In genomic region chr5:36417221-36417620, GRCh38 we compare ENCODE assay signal across 21 cellular contexts.
DNase-seq lines count a peak whose midpoint lies in the region; ATAC-seq, FAIRE-seq and TF ChIP-seq lines count a peak whose summit lies in the region.
"Had no signal": no experiment of that assay in that cellular context is flagged by ENCODE, and none has a peak within 500 bp of the region (broad histone marks: within the 10 kb centered on the region; RNA-seq: fewer than 3 reads in every experiment).

No MANE protein-coding gene starts in this region.

- SMC1A ChIA-PET in GM12878 (lab: Charles Lee; ENCODE audit: uncharacterized antibody, unreplicated experiment), result interaction anchor here (0.6 to 5.1 kb wide), 8 partner anchors 18 to 319 kb away, joined by 3 to 34 read pairs (median 5); no protein-coding TSS in a partner anchor

- POLR2A ChIA-PET in GM12878 (lab: Charles Lee), result no interaction called here

- no peak for FAIRE-seq in GM12878 (lab: Jason Lieb, UNC)
- FAIRE-seq in small intestine (lab: Jason Lieb, UNC), result no peak

- RAD21 ChIA-PET in GM12878 (lab: Charles Lee; ENCODE audit: unreplicated experiment), result interaction anchor here (1.0 to 1.6 kb wide), 2 partner anchors 88 to 273 kb away, joined by 4 read pairs; no protein-coding TSS in a partner anchor

- H3K4me1 ChIP-seq in GM12878 (ENCODE audit: control insufficient read depth, insufficient read depth, low read length), result no peaks in the 10 kb centered on the region
- H3K4me1 ChIP-seq in small intestine (ENCODE audit: control insufficient read depth in 2 of 2, insufficient read depth in 1 of 2, low read depth in 1 of 2, low read length in 1 of 2), result no peaks in the 10 kb centered on the region
- H3K4me1 ChIP-seq: body of pancreas had no signal

- in situ Hi-C loops in GM12878 (cut with MboI), result loop anchor here (5.0 kb wide), 1 partner anchor 275 kb away; no protein-coding TSS in a partner anchor

- WGBS in GM12878 (ENCODE audit: insufficient coverage, insufficient replicate concordance, low lambda C conversion rate, missing lambda C conversion rate), result 35% methylated on average over 3 of the region's 3 CpGs
- WGBS in small intestine, 3 donors, result 73 to 79% (median 78%) methylated on average over 3 of the region's 3 CpGs

- no TSS peak for BruUV-seq in GM12878 (replicated peaks; lab: Mats Ljungman, UMichigan)

- no peak for TF ChIP-seq EP300 in GM12878 (IDR thresholded peaks at IDR 0.05; ENCODE audit: borderline replicate concordance in 1 of 2, control insufficient read depth in 1 of 2, low read depth in 2 of 2, low read length in 2 of 2)

- no peak overlapping the region for H2AFZ ChIP-seq in GM12878 (ENCODE audit: control insufficient read depth, low read depth, low read length)

- H3K79me2 ChIP-seq in GM12878 (ENCODE audit: control insufficient read depth, insufficient read depth, low read length), result no peaks in the 10 kb centered on the region

- no peak for TF ChIP-seq POLR2A in GM12878 (IDR thresholded peaks at IDR 0.05; ENCODE audit: low read depth, low read length)

- no peak overlapping the region for H3K4me3 ChIP-seq in GM12878
- no peak overlapping the region for H3K4me3 ChIP-seq in small intestine (ENCODE audit: low read depth in 1 of 2, low read length in 2 of 2)
- H3K4me3 ChIP-seq: body of pancreas, gastroesophageal sphincter, thoracic aorta had no signal

- no peak overlapping the region for H3K4me2 ChIP-seq in GM12878 (ENCODE audit: control insufficient read depth, insufficient read depth)

- TF ChIP-seq CTCF in GM12878 (IDR thresholded peaks at IDR 0.05 in 2 of 3, conservative IDR thresholded peaks at IDR 0.05 in 1 of 3; ENCODE audit: control insufficient read depth in 2 of 3, extremely low read depth in 1 of 3, insufficient read depth in 1 of 3, low read depth in 3 of 3, low read length in 3 of 3), result no peak

- ATAC-seq in GM12878 (peak; percentile 58), left ventricle myocardium superior (peak; percentile 76), GM19397 (IDR thresholded peaks at IDR 0.05; ENCODE audit: unreplicated experiment) (no peak)
- ATAC-seq: body of pancreas; gastroesophageal sphincter; stimulated activated effector memory CD8-positive, alpha-beta T cell treated with anti-CD3 and anti-CD28 coated beads, Interleukin-12 subunit alpha, Interleukin-12 subunit beta, amount 100 ng/mL, for 72 hours had no signal

- intact Hi-C loops in GM12878 (cut with micrococcal nuclease; ENCODE audit: unreplicated experiment) (no loop called here), left ventricle myocardium superior (cut with micrococcal nuclease) (loop anchor here (2.0 to 10.0 kb wide), 3 partner anchors 88 to 276 kb away; partner anchors contain the start of gene SLC1A3)

- H3K9ac ChIP-seq in GM12878 (ENCODE audit: control insufficient read depth, insufficient read depth, low read length), result no peak overlapping the region

- DNase-seq in ELR (ENCODE audit: low read depth), result peak; percentile 25
- peak; percentile 44 for DNase-seq in M059J (ENCODE audit: low read depth)
- DNase-seq in GM12878 (ENCODE audit: low read depth, low spot score), result no peak
- DNase-seq in left ventricle myocardium superior, result no peak
- no peak for DNase-seq in NCI-H146 (lab: John Stamatoyannopoulos, UW)
- no peak for DNase-seq in small intestine
- no peak for DNase-seq in HuH-7.5 (ENCODE audit: low spot score)
- DNase-seq: activated naive CD8-positive, alpha-beta T cell treated with anti-CD3 and anti-CD28 coated beads for 36 hours; body of pancreas; CD4-positive, CD25-positive, alpha-beta regulatory T cell; DMS79; HFFc6; KG1; NCI-H2029; NCI-H510A; retina; stimulated activated CD4-positive, alpha-beta T cell treated with anti-CD3 and anti-CD28 coated beads, Interleukin-15, amount 100 ng/mL, for 24 hours had no signal

- H3K36me3 ChIP-seq in GM12878 (ENCODE audit: control insufficient read depth in 2 of 2, insufficient read depth in 2 of 2, low read length in 1 of 2) (no peaks in the 10 kb centered on the region), small intestine (ENCODE audit: control insufficient read depth in 2 of 2, insufficient read depth in 2 of 2, low read length in 2 of 2) (no peaks in the 10 kb centered on the region)
- H3K36me3 ChIP-seq: gastroesophageal sphincter, thoracic aorta had no signal

- H3K9me3 ChIP-seq in GM12878 (replicated peaks; ENCODE audit: control insufficient read depth, insufficient read depth, low read length) (no peaks in the 10 kb centered on the region), small intestine (ENCODE audit: control insufficient read depth, low read depth) (no peaks in the 10 kb centered on the region)
- H3K9me3 ChIP-seq: body of pancreas, gastroesophageal sphincter, thoracic aorta had no signal

- no peak for TF ChIP-seq RAD21 in GM12878 (IDR thresholded peaks at IDR 0.05; ENCODE audit: insufficient read depth, low read depth, low read length)

- H3K27me3 ChIP-seq in GM12878 (replicated peaks in 1 of 2; ENCODE audit: control insufficient read depth in 2 of 2, insufficient read depth in 2 of 2, low read length in 1 of 2) (no peaks in the 10 kb centered on the region), small intestine (ENCODE audit: control insufficient read depth in 2 of 2, insufficient read depth in 2 of 2, low read length in 2 of 2) (no peaks in the 10 kb centered on the region)
- H3K27me3 ChIP-seq: body of pancreas, gastroesophageal sphincter had no signal

- no peaks in the 10 kb centered on the region for H4K20me1 ChIP-seq in GM12878 (ENCODE audit: control insufficient read depth, insufficient read depth)

- CTCF ChIA-PET in GM12878 (lab: Yijun Ruan, JAX), result interaction anchor here (0.6 to 5.5 kb wide), 6 partner anchors 90 to 279 kb away, joined by 3 to 85 read pairs (median 9); no protein-coding TSS in a partner anchor

- no peak overlapping the region for H3K27ac ChIP-seq in GM12878 (ENCODE audit: control insufficient read depth, insufficient read depth)
- H3K27ac ChIP-seq in small intestine (ENCODE audit: low read depth in 1 of 2, low read length in 1 of 2), result no peak overlapping the region
- H3K27ac ChIP-seq: body of pancreas, gastroesophageal sphincter, thoracic aorta had no signal

TF ChIP-seq in GM12878, 131 proteins besides CTCF, POLR2A, EP300 and RAD21 (continues in another document):
- TF ChIP-seq IKZF1 (conservative IDR thresholded peaks at IDR 0.05) (no peak), DPF2 (IDR thresholded peaks at IDR 0.05) (no peak), TCF12 (IDR thresholded peaks at IDR 0.05; ENCODE audit: low read depth, low read length) (no peak), BACH1 (IDR thresholded peaks at IDR 0.05; ENCODE audit: borderline replicate concordance) (no peak), E2F8 (IDR thresholded peaks at IDR 0.05; ENCODE audit: low read depth, partially characterized antibody) (no peak), KLF5 (IDR thresholded peaks at IDR 0.05; ENCODE audit: partially characterized antibody) (no peak), SREBF1 (IDR thresholded peaks at IDR 0.05; ENCODE audit: low read length) (no peak), BCLAF1 (IDR thresholded peaks at IDR 0.05) (no peak), MEF2A (IDR thresholded peaks at IDR 0.05; ENCODE audit: insufficient read depth, low read depth, low read length) (no peak), ASH2L (IDR thresholded peaks at IDR 0.05; ENCODE audit: borderline replicate concordance, low read depth) (no peak)

Comparison
In these comparisons a context has a peak if more than half of its experiments do, and no peak if none do; other contexts are left out.
1. DNase-seq: peak in ELR (single experiment) and M059J (single experiment); none in GM12878 (single experiment), left ventricle myocardium superior (single experiment), NCI-H146 (single experiment), small intestine (single experiment) and HuH-7.5 (single experiment).